Comparison of ENCODE assay signal across 18 cellular contexts in the genomic region with DNA sequence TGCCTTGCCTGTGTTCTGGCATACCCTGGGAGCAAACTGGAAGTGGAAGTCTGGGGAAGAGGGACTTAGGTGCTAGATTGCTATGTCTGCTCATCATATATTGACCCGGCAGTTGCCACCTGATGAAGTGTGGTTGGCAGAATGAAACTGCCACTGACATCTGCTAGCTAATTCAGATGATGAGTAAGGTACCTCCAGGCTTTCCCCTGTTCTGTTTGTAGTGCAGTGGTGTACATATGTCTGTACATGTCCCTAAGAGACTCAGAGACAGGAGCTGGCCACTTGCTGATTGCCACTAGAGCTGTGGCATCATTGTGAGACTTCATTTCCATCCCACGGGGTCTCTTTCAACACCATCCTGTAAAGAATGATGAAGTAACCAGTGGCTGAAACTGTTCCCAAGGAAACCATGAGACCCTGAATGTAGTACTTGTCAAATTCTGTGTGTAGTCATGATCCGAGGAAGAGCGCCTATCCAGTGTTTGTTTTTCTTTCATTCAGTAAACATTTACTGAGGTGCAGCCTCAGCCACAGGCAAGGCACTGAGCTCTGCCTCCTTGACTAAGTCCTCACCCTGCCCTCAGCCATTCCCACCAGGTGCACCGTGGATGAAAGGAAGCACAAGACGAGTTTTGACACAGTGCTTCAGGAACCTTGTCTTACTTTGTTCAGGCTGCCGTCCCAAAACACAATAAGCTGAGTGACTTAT. TPM values are rescaled to one million over a fixed set of nuclear protein-coding genes. Genes with fewer than 3 reads are reported as not detected.
DNase-seq lines count a peak whose midpoint lies in the region; ATAC-seq and TF ChIP-seq lines count a peak whose summit lies in the region.
"Had no signal": no experiment of that assay in that cellular context is flagged by ENCODE, and none has a peak within 500 bp of the region (broad histone marks: within the 10 kb centered on the region; RNA-seq: fewer than 3 reads in every experiment).

No MANE protein-coding gene starts in this region.

- no peak overlapping the region for H2AFZ ChIP-seq in PC-9
- no peak overlapping the region for H2AFZ ChIP-seq in SK-N-SH (ENCODE audit: low read depth)

- no peak for TF ChIP-seq RAD21 in SK-N-SH (IDR thresholded peaks at IDR 0.05; ENCODE audit: low read length)

- no peak for TF ChIP-seq EP300 in SK-N-SH (IDR thresholded peaks at IDR 0.05; ENCODE audit: borderline replicate concordance in 1 of 2, low read depth in 1 of 2, low read length in 1 of 2)

- H3F3A ChIP-seq in PC-9 (ENCODE audit: insufficient read depth, low read depth) (peaks cover 39% of the 10 kb centered on the region), SK-N-SH (replicated peaks; ENCODE audit: insufficient read depth) (peaks cover 3% of the 10 kb centered on the region)

- CTCF ChIA-PET in PC-9 (lab: Charles Lee) (interaction anchor here (0.7 kb wide), 1 partner anchor 359 kb away, joined by 19 read pairs; no protein-coding TSS in a partner anchor), SK-N-SH (lab: Yijun Ruan, JAX) (interaction anchor here (1.2 kb wide), 1 partner anchor 14 kb away, joined by 4 read pairs; the partner anchor contains the start of gene CLUAP1)

- H3K4me3 ChIP-seq in PC-9 (no peak overlapping the region), SK-N-SH (ENCODE audit: low read depth in 2 of 2, low read length in 1 of 2) (no peak overlapping the region)
- H3K4me3 ChIP-seq: colonic mucosa, stomach had no signal

- BruUV-seq in PC-9 (replicated peaks; lab: Mats Ljungman, UMichigan) = no TSS peak

- H3K9me3 ChIP-seq in PC-9 (ENCODE audit: insufficient read depth, low read depth) (no peaks in the 10 kb centered on the region), SK-N-SH (no peaks in the 10 kb centered on the region)
- H3K9me3 ChIP-seq: colonic mucosa, stomach had no signal

- ATAC-seq in foreskin keratinocyte = peak; percentile 24
- ATAC-seq: left ventricle myocardium superior had no signal

- H3K4me2 ChIP-seq in PC-9 (peak overlapping the region; percentile 28), SK-N-SH (no peak overlapping the region)

- no peaks in the 10 kb centered on the region for H3K9me2 ChIP-seq in PC-9 (ENCODE audit: insufficient read depth)
- no peaks in the 10 kb centered on the region for H3K9me2 ChIP-seq in SK-N-SH

- POLR2A ChIA-PET in PC-9 (lab: Charles Lee; ENCODE audit: unreplicated experiment) (interaction anchor here (0.5 to 1.0 kb wide), 5 partner anchors 104 to 662 kb away, joined by 3 to 38 read pairs (median 6); no protein-coding TSS in a partner anchor), SK-N-SH (lab: Yijun Ruan, JAX) (no interaction called here)

- H3K27me3 ChIP-seq in PC-9 (ENCODE audit: insufficient read depth, low read depth) = no peaks in the 10 kb centered on the region
- no peaks in the 10 kb centered on the region for H3K27me3 ChIP-seq in foreskin keratinocyte
- no peaks in the 10 kb centered on the region for H3K27me3 ChIP-seq in SK-N-SH (ENCODE audit: insufficient read depth)
- H3K27me3 ChIP-seq: colonic mucosa, stomach had no signal

- TF ChIP-seq CTCF in 22Rv1 (IDR thresholded peaks at IDR 0.05) (no peak), PC-9 (conservative IDR thresholded peaks at IDR 0.05) (no peak), foreskin keratinocyte (conservative IDR thresholded peaks at IDR 0.05) (no peak), SK-N-SH (IDR thresholded peaks at IDR 0.05) (no peak)

- no peaks in the 10 kb centered on the region for H3K79me2 ChIP-seq in PC-9 (ENCODE audit: low read depth)
- H3K79me2 ChIP-seq in SK-N-SH (ENCODE audit: insufficient read depth) = no peaks in the 10 kb centered on the region

- H3K36me3 ChIP-seq in PC-9 (ENCODE audit: low read depth) (peaks cover 12% of the 10 kb centered on the region; the same call in 1 of the 2 replicates), SK-N-SH (replicated peaks in 1 of 2; ENCODE audit: control insufficient read depth in 1 of 2, insufficient read depth in 2 of 2, low read length in 1 of 2) (peaks cover 27 to 66% of the 10 kb centered on the region in 2 experiments)
- H3K36me3 ChIP-seq: colonic mucosa had no signal

- intact Hi-C loops in PC-9 (cut with micrococcal nuclease; ENCODE audit: unreplicated experiment) = no loop called here

- H4K20me1 ChIP-seq in PC-9 (ENCODE audit: insufficient read depth) (peaks cover 21% of the 10 kb centered on the region; the same call in 1 of the 2 replicates), SK-N-SH (ENCODE audit: insufficient read depth) (no peaks in the 10 kb centered on the region)

- DNase-seq in NCI-H510A treated with DMSO at 0.1 percent for 48 hours (lab: John Stamatoyannopoulos, UW) (peak; percentile 48), NCI-H510A (lab: John Stamatoyannopoulos, UW) (no peak), PC-9 (peak in 1 of 2 experiments; percentile 71), foreskin keratinocyte (peak; percentile 49 to 68), T1000 (lab: John Stamatoyannopoulos, UW) (no peak), SK-N-SH (no peak)
- DNase-seq in central memory CD4-positive, alpha-beta T cell = no peak
- DNase-seq: amygdala, colonic mucosa, DND-41, left ventricle myocardium superior, naive B cell, NCI-H2029 treated with DMSO at 0.1 percent for 48 hours, NCI-H748 treated with DMSO at 0.1 percent for 48 hours, stomach had no signal

- WGBS in SK-N-SH (ENCODE audit: low lambda C conversion rate) = 81% methylated on average over 6 of the region's 7 CpGs

- no peak overlapping the region for H3K9ac ChIP-seq in SK-N-SH

- peaks cover 35% of the 10 kb centered on the region for H3K4me1 ChIP-seq in PC-9 (replicated peaks; ENCODE audit: insufficient read depth)
- H3K4me1 ChIP-seq in foreskin keratinocyte = peaks cover 14% of the 10 kb centered on the region
- no peaks in the 10 kb centered on the region for H3K4me1 ChIP-seq in SK-N-SH (ENCODE audit: control insufficient read depth in 1 of 2, insufficient read depth in 2 of 2, low read depth in 1 of 2, low read length in 1 of 2)
- H3K4me1 ChIP-seq: colonic mucosa, stomach had no signal

- peak overlapping the region; percentile 35; the same call in 1 of the 2 replicates for H3K27ac ChIP-seq in 22Rv1
- peak overlapping the region; percentile 59 for H3K27ac ChIP-seq in PC-9
- H3K27ac ChIP-seq in foreskin keratinocyte = peak overlapping the region; percentile 49
- no peak overlapping the region for H3K27ac ChIP-seq in SK-N-SH (ENCODE audit: low read depth in 2 of 2, low read length in 1 of 2)
- H3K27ac ChIP-seq: C4-2B, colonic mucosa, stomach had no signal

TF ChIP-seq in SK-N-SH, 30 proteins besides CTCF, POLR2A, EP300 and RAD21:
- TF ChIP-seq RXRA (IDR thresholded peaks at IDR 0.05; ENCODE audit: borderline replicate concordance, low read depth) (no peak), FOXJ3 (CRISPR knock-in tag; IDR thresholded peaks at IDR 0.05) (no peak), NRF1 (IDR thresholded peaks at IDR 0.05; ENCODE audit: low read depth, low read length) (no peak), YY1 (IDR thresholded peaks at IDR 0.05; ENCODE audit: low read depth) (no peak), SIN3A (IDR thresholded peaks at IDR 0.05; ENCODE audit: borderline replicate concordance, low read depth, low read length) (no peak), SMC3 (IDR thresholded peaks at IDR 0.05; ENCODE audit: low read depth, low read length) (no peak), EZH2phosphoT487 (IDR thresholded peaks at IDR 0.05; ENCODE audit: borderline replicate concordance, low read depth) (no peak), RFX5 (IDR thresholded peaks at IDR 0.05; ENCODE audit: low read length) (no peak), TAF1 (IDR thresholded peaks at IDR 0.05; ENCODE audit: borderline replicate concordance, low read depth, low read length) (no peak), GATA2 (CRISPR knock-in tag; IDR thresholded peaks at IDR 0.05) (no peak), POLR2AphosphoS5 (IDR thresholded peaks at IDR 0.05; ENCODE audit: low read depth, low read length) (no peak), GABPA (IDR thresholded peaks at IDR 0.05; ENCODE audit: low read depth) (no peak)
- TF ChIP-seq, protein P1, sequence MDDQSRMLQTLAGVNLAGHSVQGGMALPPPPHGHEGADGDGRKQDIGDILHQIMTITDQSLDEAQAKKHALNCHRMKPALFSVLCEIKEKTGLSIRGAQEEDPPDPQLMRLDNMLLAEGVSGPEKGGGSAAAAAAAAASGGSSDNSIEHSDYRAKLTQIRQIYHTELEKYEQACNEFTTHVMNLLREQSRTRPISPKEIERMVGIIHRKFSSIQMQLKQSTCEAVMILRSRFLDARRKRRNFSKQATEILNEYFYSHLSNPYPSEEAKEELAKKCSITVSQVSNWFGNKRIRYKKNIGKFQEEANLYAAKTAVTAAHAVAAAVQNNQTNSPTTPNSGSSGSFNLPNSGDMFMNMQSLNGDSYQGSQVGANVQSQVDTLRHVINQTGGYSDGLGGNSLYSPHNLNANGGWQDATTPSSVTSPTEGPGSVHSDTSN (IDR thresholded peaks at IDR 0.05) = no peak

RNA-seq across cellular contexts. Expression of gene CLUAP1, which starts 13.2 kb away (rescaled TPM):
- 47.0 and 61.4 TPM in 2 replicates for total RNA-seq in PC-9 (2021)
- 17.0 and 18.4 TPM in 2 replicates for total RNA-seq in foreskin keratinocyte
- polyA plus RNA-seq in foreskin keratinocyte = 14.3 and 15.4 TPM in 2 replicates
- 18.0 and 19.5 TPM in 2 replicates for polyA plus RNA-seq in SK-N-SH (2012; rRNA removed)
- polyA plus RNA-seq in SK-N-SH (2012; cell fraction: cytosol; rRNA removed) = 24.9 and 42.8 TPM in 2 replicates
- polyA plus RNA-seq in SK-N-SH (2012; cell fraction: nucleus; rRNA removed) = 11.8 and 20.5 TPM in 2 replicates

RNA-seq across cellular contexts. Expression of gene C16orf90, which starts 18.8 kb away (rescaled TPM):
- not detected in 2 replicates for total RNA-seq in PC-9 (2021)
- not detected in 2 replicates for total RNA-seq in foreskin keratinocyte
- polyA plus RNA-seq in foreskin keratinocyte = not detected in 2 replicates
- not detected in 2 replicates for polyA plus RNA-seq in SK-N-SH (2012; rRNA removed)
- polyA plus RNA-seq in SK-N-SH (2012; cell fraction: cytosol; rRNA removed) = not detected in 2 replicates
- not detected in 2 replicates for polyA plus RNA-seq in SK-N-SH (2012; cell fraction: nucleus; rRNA removed)
- total RNA-seq: colonic mucosa, left ventricle myocardium superior, stomach, urinary bladder had no signal
- polyA plus RNA-seq: stomach, urinary bladder had no signal

Comparison
In these comparisons a context has a peak if more than half of its experiments do, and no peak if none do; other contexts are left out.
1. DNase-seq: peak in NCI-H510A treated with DMSO at 0.1 percent for 48 hours (single experiment) and foreskin keratinocyte (2 of 2); none in NCI-H510A (single experiment), central memory CD4-positive, alpha-beta T cell (single experiment), T1000 (single experiment) and SK-N-SH (single experiment).
2. H3K27ac ChIP-seq: peak in 22Rv1 (single experiment), PC-9 (single experiment) and foreskin keratinocyte (single experiment); none in SK-N-SH (0 of 2).